In genomic region chr10:32326119-32326518, GRCh38 we compare ENCODE assay signal across 12 cellular contexts. TPM values are rescaled to one million over a fixed set of nuclear protein-coding genes. Genes with fewer than 3 reads are reported as not detected.
DNase-seq lines count a peak whose midpoint lies in the region; ATAC-seq, FAIRE-seq and TF ChIP-seq lines count a peak whose summit lies in the region.
"Had no signal": no experiment of that assay in that cellular context is flagged by ENCODE, and none has a peak within 500 bp of the region (broad histone marks: within the 10 kb centered on the region; RNA-seq: fewer than 3 reads in every experiment).

No MANE protein-coding gene starts in this region.

- no peak for TF ChIP-seq POLR2A in GM18505 (IDR thresholded peaks at IDR 0.05; ENCODE audit: borderline replicate concordance, extremely low read depth, insufficient read depth, insufficient read length)
- no peak for TF ChIP-seq POLR2A in HepG2 (IDR thresholded peaks at IDR 0.05; ENCODE audit: insufficient read depth in 1 of 2, low read depth in 2 of 2, low read length in 2 of 2)
- TF ChIP-seq POLR2A in ovary (IDR thresholded peaks at IDR 0.05) = no peak

- CTCF ChIA-PET in HepG2 (lab: Yijun Ruan, JAX; ENCODE audit: low intra/inter-chr PET ratio, low total read pairs) = no interaction called here

- FAIRE-seq in HepG2 (lab: Jason Lieb, UNC) = no peak
- FAIRE-seq: HTR-8/SVneo had no signal

- H2AFZ ChIP-seq in HepG2 (ENCODE audit: low read length) = no peak overlapping the region

- no peak overlapping the region for H3K27ac ChIP-seq in HepG2 (ENCODE audit: extremely low read length, insufficient read depth, low read length)
- no peak overlapping the region for H3K27ac ChIP-seq in ovary
- H3K27ac ChIP-seq: gastroesophageal sphincter had no signal

- H3K4me2 ChIP-seq in HepG2 (ENCODE audit: low read depth, low read length) = no peak overlapping the region

- BruUV-seq in HepG2 (replicated peaks; lab: Mats Ljungman, UMichigan) = no TSS peak

- TF ChIP-seq CTCF in HepG2 (CRISPR knock-in tag; IDR thresholded peaks at IDR 0.05) (no peak), ovary (IDR thresholded peaks at IDR 0.05) (no peak)

- peaks cover 70% of the 10 kb centered on the region for H4K20me1 ChIP-seq in HepG2 (ENCODE audit: insufficient read depth, low read length)

- H3K36me3 ChIP-seq in HepG2 (replicated peaks in 1 of 2; ENCODE audit: control insufficient read depth in 1 of 2, insufficient read depth in 2 of 2, low read length in 2 of 2) (peaks cover 0 to 5% of the 10 kb centered on the region in 2 experiments; a peak in 1 of 5 replicates), ovary (no peaks in the 10 kb centered on the region)
- H3K36me3 ChIP-seq: gastroesophageal sphincter had no signal

- DNase-seq in HepG2 (ENCODE audit: low spot score) (no peak), ovary (no peak), dermis blood vessel endothelial cell (no peak), NCI-H1105 treated with DMSO at 0.1 percent for 48 hours (lab: John Stamatoyannopoulos, UW) (no peak), anterior cingulate cortex (lab: John Stamatoyannopoulos, UW) (no peak)
- DNase-seq: DMS79, NCI-H2081 treated with DMSO at 0.1 percent for 48 hours had no signal

- H3K9ac ChIP-seq in HepG2 (ENCODE audit: insufficient read depth, low read depth, low read length) = no peak overlapping the region

- 91% methylated on average over 4 of the region's 4 CpGs for WGBS in HepG2 (ENCODE audit: low lambda C conversion rate)
- 54 to 66% (median 56%) methylated on average over 4 of the region's 4 CpGs for WGBS in ovary, 3 donors

- ATAC-seq in GM18505 (IDR thresholded peaks at IDR 0.05; ENCODE audit: unreplicated experiment) (peak; percentile 46), GM21390 (IDR thresholded peaks at IDR 0.05; ENCODE audit: unreplicated experiment) (peak; percentile 59), HG03135 (IDR thresholded peaks at IDR 0.05; ENCODE audit: unreplicated experiment) (peak; percentile 57), HepG2 (no peak)
- ATAC-seq: gastroesophageal sphincter had no signal

- H3K4me1 ChIP-seq in HepG2 (ENCODE audit: insufficient read depth, low read length) (peaks cover 13% of the 10 kb centered on the region), ovary (ENCODE audit: insufficient read depth) (peaks cover 18% of the 10 kb centered on the region)

- H3K9me3 ChIP-seq in HepG2 (ENCODE audit: low read length) (no peaks in the 10 kb centered on the region), ovary (no peaks in the 10 kb centered on the region)
- H3K9me3 ChIP-seq: gastroesophageal sphincter had no signal

- H3K79me2 ChIP-seq in HepG2 (ENCODE audit: insufficient read depth, low read length) = peaks cover 99% of the 10 kb centered on the region

- intact Hi-C loops in HepG2 (cut with micrococcal nuclease; ENCODE audit: unreplicated experiment) = no loop called here
- intact Hi-C loops in ovary (cut with DNase I) = no loop called here

- no peak for TF ChIP-seq EP300 in HepG2 (IDR thresholded peaks at IDR 0.05; ENCODE audit: low read depth in 2 of 2, low read length in 2 of 2)
- TF ChIP-seq EP300 in HepG2 (CRISPR knock-in tag; IDR thresholded peaks at IDR 0.05; ENCODE audit: borderline replicate concordance) = no peak
- no peak for TF ChIP-seq EP300 in ovary (IDR thresholded peaks at IDR 0.05)

- TF ChIP-seq RAD21 in HepG2 (CRISPR knock-in tag; IDR thresholded peaks at IDR 0.05) = no peak

- in situ Hi-C loops in HepG2 (cut with HindIII; ENCODE audit: extremely low pct_ligation_motif_present, low pct_unique_long_range_greater_than_20kb) = no loop called here

- POLR2A ChIA-PET in HepG2 (lab: Yijun Ruan, JAX) = no interaction called here

- H3K4me3 ChIP-seq in HepG2 (replicated peaks in 1 of 3; ENCODE audit: insufficient read depth in 1 of 3, low read depth in 2 of 3, low read length in 3 of 3) (no peak overlapping the region), ovary (no peak overlapping the region)
- H3K4me3 ChIP-seq: gastroesophageal sphincter had no signal

- H3K27me3 ChIP-seq in HepG2 (ENCODE audit: control insufficient read depth in 1 of 2, insufficient read depth in 2 of 2, low read length in 2 of 2) (no peaks in the 10 kb centered on the region), ovary (no peaks in the 10 kb centered on the region)
- H3K27me3 ChIP-seq: gastroesophageal sphincter had no signal

TF ChIP-seq in HepG2, 621 proteins besides CTCF, POLR2A, EP300 and RAD21:
- TF ChIP-seq ZNF652 (CRISPR knock-in tag; IDR thresholded peaks at IDR 0.05; ENCODE audit: borderline replicate concordance, low read depth) = peak; percentile 56; the same call in 1 of the 2 replicates
- TF ChIP-seq MNT (IDR thresholded peaks at IDR 0.05) = no peak

RNA-seq across cellular contexts. Expression of gene EPC1, which starts 20.8 kb away (rescaled TPM):
- 23.6 and 28.7 TPM in 2 replicates for total RNA-seq in HepG2 (2016; rRNA removed; fragmentation: Illumina TruSeq; extraction: Trizol)
- total RNA-seq in HepG2 (2016; cell fraction: cytosol; rRNA removed; fragmentation: Illumina TruSeq; extraction: Trizol; ENCODE audit: low read depth) = 18.0 and 19.2 TPM in 2 replicates
- 25.1 and 29.8 TPM in 2 replicates for total RNA-seq in HepG2 (2016; cell fraction: insoluble cytoplasmic fraction; rRNA removed; fragmentation: Illumina TruSeq; extraction: Trizol)
- 26.1 and 31.2 TPM in 2 replicates for total RNA-seq in HepG2 (2016; cell fraction: membrane; rRNA removed; fragmentation: Illumina TruSeq; extraction: Trizol)
- 55.1 and 59.9 TPM in 2 replicates for total RNA-seq in HepG2 (2016; cell fraction: nucleus; rRNA removed; fragmentation: Illumina TruSeq; extraction: Trizol)
- polyA plus RNA-seq in HepG2 (2011; rRNA removed) = 39.2 and 44.2 TPM in 2 replicates
- polyA plus RNA-seq in HepG2 (2011; cell fraction: cytosol; rRNA removed) = 24.6 and 24.8 TPM in 2 replicates
- polyA plus RNA-seq in HepG2 (2011; cell fraction: nucleus; rRNA removed) = 51.1 and 64.3 TPM in 2 replicates
- 11.5 and 11.9 TPM in 2 replicates for polyA plus RNA-seq in HepG2 (2012)
- 20.3 and 20.7 TPM in 2 replicates for polyA plus RNA-seq in HepG2 (2016; cell fraction: cytosol; fragmentation: Illumina TruSeq; extraction: Trizol; ENCODE audit: low read depth)
- 22.1 and 22.7 TPM in 2 replicates for polyA plus RNA-seq in HepG2 (2016; cell fraction: insoluble cytoplasmic fraction; fragmentation: Illumina TruSeq; extraction: Trizol; ENCODE audit: low read depth)
- polyA plus RNA-seq in HepG2 (2016; cell fraction: membrane; fragmentation: Illumina TruSeq; extraction: Trizol; ENCODE audit: low read depth) = 22.4 and 25.4 TPM in 2 replicates
- polyA plus RNA-seq in HepG2 (2016; cell fraction: nucleus; fragmentation: Illumina TruSeq; extraction: Trizol; ENCODE audit: insufficient read depth, low read depth) = 67.0 and 70.2 TPM in 2 replicates
- 49.8 and 55.1 TPM in 2 replicates for polyA minus RNA-seq in HepG2 (2011; rRNA and poly(A)+ RNA removed; ENCODE audit: low replicate concordance)
- 15.8 and 17.6 TPM in 2 replicates for polyA minus RNA-seq in HepG2 (2011; cell fraction: cytosol; rRNA and poly(A)+ RNA removed)
- 112 and 118 TPM in 2 replicates for polyA minus RNA-seq in HepG2 (2011; cell fraction: nucleus; rRNA and poly(A)+ RNA removed)
- 10 to 100 TPM; 35.6 to 52.9 (median 42.9) TPM for total RNA-seq in ovary
- 10 to 100 TPM; 31.8 to 40.7 TPM for polyA plus RNA-seq in ovary
- 24.3 and 24.8 TPM in 2 replicates for total RNA-seq in dermis blood vessel endothelial cell
